Comparison of ENCODE assay signal across 25 cellular contexts in the genomic region with DNA sequence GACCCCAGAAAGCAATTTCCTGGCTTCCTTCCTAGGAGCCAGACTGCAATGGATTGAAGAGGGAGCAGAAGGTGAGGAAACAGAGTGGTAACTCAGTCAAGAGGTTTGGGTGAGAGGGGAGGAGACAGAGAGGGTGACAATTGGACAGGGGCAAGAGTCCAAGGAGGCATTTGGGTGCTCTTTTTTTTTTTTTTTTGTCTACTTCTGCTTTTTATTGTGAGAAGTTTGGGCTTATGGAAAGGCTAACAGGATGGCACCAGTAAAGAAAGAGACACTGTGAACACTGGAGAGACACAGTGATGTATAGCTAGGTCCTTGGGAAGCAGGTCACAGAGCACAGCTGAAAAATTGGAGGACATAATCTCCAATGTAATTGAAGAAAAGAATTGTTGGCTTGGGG.
"Had no signal": no experiment of that assay in that cellular context is flagged by ENCODE, and none has a peak within 500 bp of the region (broad histone marks: within the 10 kb centered on the region; RNA-seq: fewer than 3 reads in every experiment).

No MANE protein-coding gene starts in this region.

- H3K9me3 ChIP-seq: colonic mucosa, SJSA1 had no signal

- H3K27me3 ChIP-seq: colonic mucosa, SJSA1 had no signal

- H3K27ac ChIP-seq: colonic mucosa, SJSA1, VCaP had no signal

- ATAC-seq: Panc1, Right ventricle myocardium inferior, SK-N-SH treated with all-trans-retinoic acid at 6 μM for 48 hours had no signal

- H3K4me1 ChIP-seq: colonic mucosa, SJSA1 had no signal

- DNase-seq: activated CD4-positive, alpha-beta memory T cell treated with anti-CD3 and anti-CD28 coated beads for 36 hours; activated CD4-positive, alpha-beta T cell treated with anti-CD3 and anti-CD28 coated beads, Interleukin-2, amount 10 ng/mL, durations not matched to agents 7 days and 5 days; activated CD4-positive, CD25-positive, alpha-beta regulatory T cell; activated CD8-positive, alpha-beta memory T cell treated with anti-CD3 and anti-CD28 coated beads for 24 hours; activated gamma-delta T cell treated with Interleukin-2 at 50 U/mL for 16 hours; activated naive CD4-positive, alpha-beta T cell treated with anti-CD3 and anti-CD28 coated beads, Interleukin-2, amount 10 ng/mL, durations not matched to agents 7 days and 5 days; activated naive CD8-positive, alpha-beta T cell treated with anti-CD3 and anti-CD28 coated beads for 36 hours; activated T-cell treated with anti-CD3 and anti-CD28 coated beads, Interleukin-2, amount 50 U/mL, for 48 hours; anterior cingulate cortex; colonic mucosa; KG1; NCI-H1092; NCI-H1930; NCI-H2171; NCI-H2227 treated with DMSO at 0.1 percent for 48 hours; NCI-H446 treated with DMSO at 0.1 percent for 48 hours; NCI-H524 treated with DMSO at 0.1 percent for 48 hours; NCI-H774; NK-92 treated with Interleukin-12 subunit alpha and Interleukin-12 subunit beta, amount 100 ng/mL, for 24 hours; RPMI8226 had no signal

- H3K36me3 ChIP-seq: colonic mucosa had no signal

- H3K4me3 ChIP-seq: colonic mucosa, SJSA1 had no signal
